ENCODE assay signal across 8 cellular contexts in the genomic region with DNA sequence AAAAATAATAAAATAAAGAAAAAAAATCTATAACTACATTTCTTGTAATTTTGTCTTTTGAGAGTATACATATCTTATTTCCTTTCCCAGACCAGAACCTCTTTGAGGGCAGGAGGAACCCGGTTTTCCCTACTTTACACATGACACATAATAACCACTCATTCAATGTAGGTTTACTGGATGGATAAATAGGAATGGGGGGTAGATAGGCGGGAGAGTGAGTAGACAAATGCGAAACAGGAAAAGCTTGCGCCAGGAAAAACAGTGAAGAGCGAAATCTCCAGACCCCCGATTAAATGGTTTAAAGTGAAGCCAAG. TPM values are rescaled to one million over a fixed set of nuclear protein-coding genes. Genes with fewer than 3 reads are reported as not detected.
A peak's percentile ranks its signal among the peaks of the same experiment; 100 is the strongest.
DNase-seq lines count a peak whose midpoint lies in the region; ATAC-seq and TF ChIP-seq lines count a peak whose summit lies in the region.

No MANE protein-coding gene starts in this region.

- DNase-seq in endothelial cell (ENCODE audit: low spot score): no peak
- DNase-seq in nephron progenitor cell: no peak
- no peak for DNase-seq in iPS-NIHi11 (ENCODE audit: low spot score)
- no peak for DNase-seq in NCI-H1105 treated with DMSO at 0.1 percent for 48 hours (lab: John Stamatoyannopoulos, UW)

- H3K4me3 ChIP-seq in BLaER1 (peak overlapping the region; percentile 79), OCI-LY3 (ENCODE audit: low read length) (peak overlapping the region; percentile 98)

- peaks cover 47% of the 10 kb centered on the region for H3K79me2 ChIP-seq in OCI-LY3 (ENCODE audit: low read length)

- H3K9me3 Mint-ChIP-seq in endothelial cell (ENCODE audit: unreplicated experiment) (no peaks in the 10 kb centered on the region), nephron progenitor cell (no peaks in the 10 kb centered on the region)

- H3K4me2 ChIP-seq in BLaER1 (peak overlapping the region; percentile 91), OCI-LY3 (ENCODE audit: low read length) (peak overlapping the region; percentile 84)

- peak overlapping the region; percentile 95 for H3K27ac ChIP-seq in BLaER1
- H3K27ac ChIP-seq in OCI-LY3 (ENCODE audit: low read length): peak overlapping the region; percentile 90

- H3K27me3 ChIP-seq in BLaER1: no peaks in the 10 kb centered on the region
- H3K27me3 ChIP-seq in OCI-LY3 (ENCODE audit: low read depth, low read length): no peaks in the 10 kb centered on the region

- peaks cover 44% of the 10 kb centered on the region for H4K20me1 ChIP-seq in BLaER1
- H4K20me1 ChIP-seq in OCI-LY3 (ENCODE audit: insufficient read depth, low read length): peaks cover 34% of the 10 kb centered on the region

- H3K36me3 Mint-ChIP-seq in endothelial cell (ENCODE audit: low read depth, unreplicated experiment) (no peaks in the 10 kb centered on the region), nephron progenitor cell (ENCODE audit: low read depth) (no peaks in the 10 kb centered on the region)

- H3K4me1 ChIP-seq in BLaER1 (peaks cover 31% of the 10 kb centered on the region), OCI-LY3 (ENCODE audit: low read length) (peaks cover 10% of the 10 kb centered on the region)

- no peak for TF ChIP-seq CTCF in OCI-LY3 (IDR thresholded peaks at IDR 0.05; ENCODE audit: low read depth, low read length)
- TF ChIP-seq CTCF in endothelial cell (IDR thresholded peaks at IDR 0.05; ENCODE audit: unreplicated experiment): no peak
- TF ChIP-seq CTCF in nephron progenitor cell (IDR thresholded peaks at IDR 0.05): no peak

- H3K36me3 ChIP-seq in BLaER1: peaks cover 3% of the 10 kb centered on the region; the same call in 1 of the 2 replicates
- H3K36me3 ChIP-seq in OCI-LY3 (replicated peaks; ENCODE audit: low read depth, low read length): peaks cover 7% of the 10 kb centered on the region

- peak overlapping the region; percentile 92 for H3K9ac ChIP-seq in BLaER1
- H3K9ac ChIP-seq in OCI-LY3 (ENCODE audit: low read length): peak overlapping the region; percentile 94

- H3K4me1 Mint-ChIP-seq in endothelial cell (ENCODE audit: unreplicated experiment): peaks cover 17% of the 10 kb centered on the region
- H3K4me1 Mint-ChIP-seq in nephron progenitor cell: peaks cover 24% of the 10 kb centered on the region

- H3K27me3 Mint-ChIP-seq in endothelial cell (ENCODE audit: unreplicated experiment): peaks cover 2% of the 10 kb centered on the region
- H3K27me3 Mint-ChIP-seq in nephron progenitor cell (ENCODE audit: low read depth, poor library complexity): peaks cover 27% of the 10 kb centered on the region

- ATAC-seq in HG02938 (IDR thresholded peaks at IDR 0.05; ENCODE audit: unreplicated experiment) (no peak), GM21367 (IDR thresholded peaks at IDR 0.05; ENCODE audit: unreplicated experiment) (no peak)

- H3K4me3 Mint-ChIP-seq in endothelial cell (ENCODE audit: unreplicated experiment): peak overlapping the region; percentile 90
- peak overlapping the region; percentile 89 for H3K4me3 Mint-ChIP-seq in nephron progenitor cell

- no peaks in the 10 kb centered on the region for H3K9me3 ChIP-seq in BLaER1
- H3K9me3 ChIP-seq in OCI-LY3 (ENCODE audit: insufficient read depth, low read length): no peaks in the 10 kb centered on the region

- H3K27ac Mint-ChIP-seq in endothelial cell (ENCODE audit: unreplicated experiment) (peak overlapping the region; percentile 100), nephron progenitor cell (peak overlapping the region; percentile 100)

- H2AFZ ChIP-seq in OCI-LY3 (ENCODE audit: low read depth, low read length): peak overlapping the region; percentile 93

RNA-seq across cellular contexts. Expression of a gene that starts 0.5 kb away (rescaled TPM):
- 51.2 TPM for total RNA-seq in endothelial cell (ENCODE audit: unreplicated experiment)

RNA-seq across cellular contexts. Expression of a gene that starts 56.6 kb away (rescaled TPM):
- total RNA-seq in endothelial cell (ENCODE audit: unreplicated experiment): not detected
